2 cellular contexts compared by ENCODE assay signal in genomic region chr19:50221087-50221486, GRCh38.
A peak's percentile ranks its signal among the peaks of the same experiment; 100 is the strongest.
TF ChIP-seq lines count a peak whose summit lies in the region.

No MANE protein-coding gene starts in this region.

TF ChIP-seq in A549, 52 proteins besides CTCF, POLR2A, EP300 and RAD21:
- TF ChIP-seq NPAS2 (CRISPR knock-in tag; IDR thresholded peaks at IDR 0.05; ENCODE audit: borderline replicate concordance) (no peak), KDM1A (IDR thresholded peaks at IDR 0.05; ENCODE audit: low read depth) (peak; percentile 63; the same call in 1 of the 2 replicates), EHF (CRISPR knock-in tag; IDR thresholded peaks at IDR 0.05) (no peak), MAZ (IDR thresholded peaks at IDR 0.05; ENCODE audit: borderline replicate concordance, low read depth, low read length) (no peak), HDAC2 (IDR thresholded peaks at IDR 0.05) (0 out of 2 replicates have a peak, but pooled peaks have one; percentile 47)

TF ChIP-seq in K562, 482 proteins besides CTCF, POLR2A, EP300 and RAD21:
- TF ChIP-seq PREB (CRISPR knock-in tag; IDR thresholded peaks at IDR 0.05): no peak
- TF ChIP-seq RBM25 (IDR thresholded peaks at IDR 0.05; ENCODE audit: low read depth, low read length, severe bottlenecking): peak; percentile 66
- TF ChIP-seq HES1 (IDR thresholded peaks at IDR 0.05; ENCODE audit: low read depth): no peak
- no peak for TF ChIP-seq CHD4 (IDR thresholded peaks at IDR 0.05; ENCODE audit: insufficient read depth, insufficient replicate concordance, low read depth, low read length, poor library complexity, severe bottlenecking)
- no peak for TF ChIP-seq PATZ1 (CRISPR knock-in tag; IDR thresholded peaks at IDR 0.05; ENCODE audit: borderline replicate concordance)
- 0 out of 2 replicates have a peak, but pooled peaks have one; percentile 50 for TF ChIP-seq BCOR (IDR thresholded peaks at IDR 0.05)
- TF ChIP-seq MYNN (IDR thresholded peaks at IDR 0.05): no peak
- no peak for TF ChIP-seq MYNN (CRISPR knock-in tag; IDR thresholded peaks at IDR 0.05)
- TF ChIP-seq CSDE1 (IDR thresholded peaks at IDR 0.05): no peak
- no peak for TF ChIP-seq CBFA2T3 (IDR thresholded peaks at IDR 0.05)
- no peak for TF ChIP-seq PML (IDR thresholded peaks at IDR 0.05; ENCODE audit: low read length)
- no peak for TF ChIP-seq MBD1 (CRISPR knock-in tag; IDR thresholded peaks at IDR 0.05)
- TF ChIP-seq ZKSCAN1 (IDR thresholded peaks at IDR 0.05; ENCODE audit: low read depth, low read length): peak; percentile 81
